In genomic region chr2:10285191-10285577, GRCh38 we compare ENCODE assay signal across 11 cellular contexts. TPM values are rescaled to one million over a fixed set of nuclear protein-coding genes. Genes with fewer than 3 reads are reported as not detected.
DNase-seq lines count a peak whose midpoint lies in the region; ATAC-seq and TF ChIP-seq lines count a peak whose summit lies in the region.
"Had no signal": no experiment of that assay in that cellular context is flagged by ENCODE, and none has a peak within 500 bp of the region (broad histone marks: within the 10 kb centered on the region; RNA-seq: fewer than 3 reads in every experiment).

No MANE protein-coding gene starts in this region.

- H3K27me3 Mint-ChIP-seq in stimulated activated memory B cell treated with anti-CD40 and anti-IgM and Interleukin-4, amounts not matched to agents 10 μg/mL and 1 μg/mL and 100 μg/mL, for 72 hours: no peaks in the 10 kb centered on the region

- H3K27ac Mint-ChIP-seq in stimulated activated memory B cell treated with anti-CD40 and anti-IgM and Interleukin-4, amounts not matched to agents 10 μg/mL and 1 μg/mL and 100 μg/mL, for 72 hours: peak overlapping the region; percentile 65
- H3K27ac Mint-ChIP-seq: T-helper 1 cell treated with Interleukin-12 subunit alpha and Interleukin-12 subunit beta and Interleukin-4 antibody, amounts not matched to agents 30 μg/mL and 1 μg/mL, for 36 hours had no signal

- peak; percentile 67 for DNase-seq in DMS53 treated with DMSO at 0.1 percent for 48 hours (lab: John Stamatoyannopoulos, UW; ENCODE audit: unreplicated experiment)
- peak; percentile 80 for DNase-seq in NCI-H510A treated with DMSO at 0.1 percent for 48 hours (lab: John Stamatoyannopoulos, UW)
- no peak for DNase-seq in left ventricle myocardium superior
- no peak for DNase-seq in BE2C
- DNase-seq in globus pallidus (ENCODE audit: low spot score): no peak
- DNase-seq in putamen (ENCODE audit: low spot score): no peak
- DNase-seq: stimulated activated naive B cell treated with anti-CD40 and anti-IgM and Interleukin-4, amounts not matched to agents 10 μg/mL and 1 μg/mL and 100 μg/mL, for 72 hours had no signal

- intact Hi-C loops in left ventricle myocardium superior (cut with micrococcal nuclease): no loop called here

- ATAC-seq in left ventricle myocardium superior (peak; percentile 30), GM18511 (IDR thresholded peaks at IDR 0.05; ENCODE audit: unreplicated experiment) (no peak)
- ATAC-seq in stimulated activated memory B cell treated with anti-CD40 and anti-IgM and Interleukin-4, amounts not matched to agents 10 μg/mL and 1 μg/mL and 100 μg/mL, for 72 hours: no peak

- H3K9me3 ChIP-seq in BE2C: no peaks in the 10 kb centered on the region

- no peak overlapping the region for H3K4me3 Mint-ChIP-seq in stimulated activated memory B cell treated with anti-CD40 and anti-IgM and Interleukin-4, amounts not matched to agents 10 μg/mL and 1 μg/mL and 100 μg/mL, for 72 hours
- H3K4me3 Mint-ChIP-seq: stimulated activated naive B cell treated with anti-CD40 and anti-IgM and Interleukin-4, amounts not matched to agents 10 μg/mL and 1 μg/mL and 100 μg/mL, for 72 hours; T-helper 1 cell treated with Interleukin-12 subunit alpha and Interleukin-12 subunit beta and Interleukin-4 antibody, amounts not matched to agents 30 μg/mL and 1 μg/mL, for 36 hours had no signal

- peaks cover 34% of the 10 kb centered on the region for H3K4me1 ChIP-seq in BE2C

- H3K36me3 ChIP-seq in BE2C: no peaks in the 10 kb centered on the region

- H3K4me3 ChIP-seq in BE2C (ENCODE audit: low read depth, low read length): no peak overlapping the region
- H3K4me3 ChIP-seq: lung had no signal

- no peaks in the 10 kb centered on the region for H3K36me3 Mint-ChIP-seq in stimulated activated memory B cell treated with anti-CD40 and anti-IgM and Interleukin-4, amounts not matched to agents 10 μg/mL and 1 μg/mL and 100 μg/mL, for 72 hours
- H3K36me3 Mint-ChIP-seq: stimulated activated naive B cell treated with anti-CD40 and anti-IgM and Interleukin-4, amounts not matched to agents 10 μg/mL and 1 μg/mL and 100 μg/mL, for 72 hours had no signal

- H3K4me1 Mint-ChIP-seq in stimulated activated memory B cell treated with anti-CD40 and anti-IgM and Interleukin-4, amounts not matched to agents 10 μg/mL and 1 μg/mL and 100 μg/mL, for 72 hours: peaks cover 12% of the 10 kb centered on the region

- no peak for TF ChIP-seq CTCF in BE2C (IDR thresholded peaks at IDR 0.05; ENCODE audit: low read depth, low read length)

- H3K9me3 Mint-ChIP-seq in stimulated activated memory B cell treated with anti-CD40 and anti-IgM and Interleukin-4, amounts not matched to agents 10 μg/mL and 1 μg/mL and 100 μg/mL, for 72 hours: no peaks in the 10 kb centered on the region
- H3K9me3 Mint-ChIP-seq: stimulated activated naive B cell treated with anti-CD40 and anti-IgM and Interleukin-4, amounts not matched to agents 10 μg/mL and 1 μg/mL and 100 μg/mL, for 72 hours; T-helper 1 cell treated with Interleukin-12 subunit alpha and Interleukin-12 subunit beta and Interleukin-4 antibody, amounts not matched to agents 30 μg/mL and 1 μg/mL, for 36 hours had no signal

- no peaks in the 10 kb centered on the region for H3K27me3 ChIP-seq in BE2C

RNA-seq across cellular contexts. Expression of gene HPCAL1, which starts 17.5 kb away (rescaled TPM):
- 40.5 TPM for total RNA-seq in left ventricle myocardium superior
- polyA plus RNA-seq in BE2C (2012; ENCODE audit: insufficient read depth, insufficient read length, low read depth): 102 TPM

Comparison
In these comparisons a context has a peak if more than half of its experiments do, and no peak if none do; other contexts are left out.
1. DNase-seq: peak in DMS53 treated with DMSO at 0.1 percent for 48 hours (single experiment) and NCI-H510A treated with DMSO at 0.1 percent for 48 hours (single experiment); none in left ventricle myocardium superior (single experiment), BE2C (single experiment), globus pallidus (single experiment) and putamen (single experiment).